Comparison of ENCODE assay signal across 18 cellular contexts in genomic region chr7:48660482-48660881, GRCh38.
"Had no signal": no experiment of that assay in that cellular context is flagged by ENCODE, and none has a peak within 500 bp of the region (broad histone marks: within the 10 kb centered on the region; RNA-seq: fewer than 3 reads in every experiment).

No MANE protein-coding gene starts in this region.

- H3K9me3 ChIP-seq: SK-N-SH had no signal

- DNase-seq: KBM-7, MM.1S, NCI-H1105, NCI-H1417, NCI-H1436 treated with DMSO at 0.1 percent for 48 hours, NCI-H1694, NCI-H187 treated with DMSO at 0.1 percent for 48 hours, NCI-H2029 treated with DMSO at 0.1 percent for 48 hours, NCI-H2171 treated with DMSO at 0.1 percent for 48 hours, NCI-H345, NCI-H510A, NCI-H524 treated with DMSO at 0.1 percent for 48 hours, NCI-H69, NCI-H774, Right ventricle myocardium superior, RPMI8226, SK-N-SH, SW 1271 had no signal
